ENCODE assay signal across 17 cellular contexts in the genomic region with DNA sequence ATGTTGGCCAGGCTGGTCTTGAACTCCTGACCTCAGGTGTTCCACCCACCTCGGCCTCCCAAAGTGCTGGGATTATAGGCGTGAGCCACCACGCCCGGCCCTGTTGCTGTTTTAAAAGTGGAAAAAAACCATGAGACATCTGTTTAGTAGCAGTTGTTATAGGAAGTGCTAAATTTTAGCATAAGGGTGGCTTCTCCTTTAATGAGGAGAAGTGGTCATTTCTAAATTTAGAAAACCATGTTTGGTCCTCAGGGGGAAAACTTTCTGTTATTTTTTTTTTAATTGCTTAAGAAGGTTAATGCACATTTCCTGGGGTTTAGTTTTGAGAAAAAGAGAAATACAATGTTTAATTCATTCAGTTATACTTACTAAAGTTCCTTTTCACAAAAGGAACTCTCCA.
"Had no signal": no experiment of that assay in that cellular context is flagged by ENCODE, and none has a peak within 500 bp of the region (broad histone marks: within the 10 kb centered on the region; RNA-seq: fewer than 3 reads in every experiment).

No MANE protein-coding gene starts in this region.

- H3K4me1 ChIP-seq: gastrocnemius medialis, sigmoid colon, suprapubic skin, upper lobe of left lung had no signal

- H3K36me3 Mint-ChIP-seq: activated naive CD4-positive, alpha-beta T cell treated with anti-CD3 and anti-CD28 coated beads, Interleukin-2, amount 50 U/mL, for 24 hours had no signal

- H3K4me3 ChIP-seq: coronary artery, gastrocnemius medialis, hepatocyte, sigmoid colon, suprapubic skin, upper lobe of left lung had no signal

- H3K27ac ChIP-seq: coronary artery, gastrocnemius medialis, hepatocyte, sigmoid colon, suprapubic skin, upper lobe of left lung had no signal

- H3K9me3 Mint-ChIP-seq: activated naive CD4-positive, alpha-beta T cell treated with anti-CD3 and anti-CD28 coated beads, Interleukin-2, amount 50 U/mL, for 24 hours had no signal

- H3K4me1 Mint-ChIP-seq: activated naive CD4-positive, alpha-beta T cell treated with anti-CD3 and anti-CD28 coated beads, Interleukin-2, amount 50 U/mL, for 24 hours had no signal

- H3K27me3 ChIP-seq: gastrocnemius medialis, hepatocyte, sigmoid colon, suprapubic skin, upper lobe of left lung had no signal

- H3K9me3 ChIP-seq: gastrocnemius medialis, sigmoid colon, suprapubic skin, upper lobe of left lung had no signal

- DNase-seq: activated CD4-positive, alpha-beta T cell treated with anti-CD3 and anti-CD28 coated beads, Interleukin-2, amount 50 U/mL, for 4 hours; activated CD4-positive, CD25-positive, alpha-beta regulatory T cell treated with anti-CD3 and anti-CD28 coated beads, Interleukin-2, amount 50 U/mL, for 72 hours; activated T-cell treated with anti-CD3 and anti-CD28 coated beads, Interleukin-2, amount 50 U/mL, for 1 hour; central memory CD4-positive, alpha-beta T cell; effector CD8-positive, alpha-beta T cell; gastrocnemius medialis; kidney; left ventricle myocardium superior; mesendoderm; sigmoid colon; stimulated activated CD4-positive, alpha-beta T cell treated with anti-CD3 and anti-CD28 coated beads, Interleukin-2, amount 100 ng/mL, for 24 hours; stimulated activated naive CD8-positive, alpha-beta T cell treated with anti-CD3 and anti-CD28 coated beads, Interleukin-15, Interleukin-2, amounts not matched to agents 100 U/mL and 50 U/mL, for 24 hours; upper lobe of left lung had no signal

- ATAC-seq: gastrocnemius medialis; left ventricle myocardium superior; stimulated activated naive CD8-positive, alpha-beta T cell treated with anti-CD3 and anti-CD28 coated beads, Interleukin-15, Interleukin-2, amounts not matched to agents 100 U/mL and 50 U/mL, for 24 hours had no signal

- H3K4me2 ChIP-seq: hepatocyte had no signal

- H3K27ac Mint-ChIP-seq: activated naive CD4-positive, alpha-beta T cell treated with anti-CD3 and anti-CD28 coated beads, Interleukin-2, amount 50 U/mL, for 24 hours had no signal

- H3K4me3 Mint-ChIP-seq: activated naive CD4-positive, alpha-beta T cell treated with anti-CD3 and anti-CD28 coated beads, Interleukin-2, amount 50 U/mL, for 24 hours had no signal

- H3K36me3 ChIP-seq: gastrocnemius medialis, sigmoid colon, suprapubic skin, upper lobe of left lung had no signal

- H3K79me2 ChIP-seq: hepatocyte had no signal

- H2AFZ ChIP-seq: hepatocyte had no signal
